In the genomic region with DNA sequence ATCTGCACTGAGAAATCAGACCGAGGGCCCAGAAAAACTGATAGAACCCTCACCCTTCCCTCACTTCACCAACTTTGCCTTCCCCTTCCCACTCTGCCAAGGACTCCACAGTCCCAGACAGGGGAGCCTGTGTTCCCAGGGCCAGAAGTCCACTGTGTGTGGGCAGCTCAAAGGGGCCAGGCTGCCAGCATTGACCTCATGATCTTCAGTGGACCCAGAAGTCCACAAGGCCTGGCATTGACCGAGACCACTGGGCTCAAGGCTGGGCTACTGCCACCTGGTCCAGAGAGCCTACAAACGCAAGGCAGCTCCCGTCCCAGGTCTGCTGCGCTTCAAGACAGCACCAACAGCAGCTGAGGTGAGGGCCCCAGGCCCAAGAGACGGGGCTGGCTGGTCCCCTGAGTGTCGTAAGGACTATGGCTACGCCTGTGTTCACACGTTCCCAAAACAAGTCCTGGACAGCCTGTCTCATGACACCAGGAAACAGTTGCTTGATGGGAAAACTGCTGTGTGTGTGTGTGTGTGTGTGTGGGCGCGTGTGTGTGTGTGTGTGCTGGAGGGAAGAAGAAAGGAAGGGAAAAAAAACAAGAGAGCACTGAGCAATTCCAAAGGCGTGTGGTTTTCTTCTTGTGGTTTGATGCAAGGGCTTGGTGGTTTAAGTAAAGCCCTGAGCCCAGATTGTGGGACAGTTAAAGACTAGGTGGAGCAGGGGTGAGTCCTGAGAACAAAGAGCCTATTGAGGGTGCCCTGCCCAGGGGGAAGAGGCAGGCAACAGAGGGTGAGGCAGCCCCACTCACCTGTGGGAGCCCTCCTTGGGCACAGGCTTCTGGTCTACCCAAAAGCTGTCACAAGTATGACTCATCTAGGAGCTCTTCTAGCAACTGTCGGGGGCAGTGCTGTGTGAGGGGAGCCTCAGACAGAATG, we compare ENCODE assay signal across 9 cellular contexts. TPM values are rescaled to one million over a fixed set of nuclear protein-coding genes. Genes with fewer than 3 reads are reported as not detected.
A peak's percentile ranks its signal among the peaks of the same experiment; 100 is the strongest.
DNase-seq lines count a peak whose midpoint lies in the region; ATAC-seq, FAIRE-seq and TF ChIP-seq lines count a peak whose summit lies in the region.
"Had no signal": no experiment of that assay in that cellular context is flagged by ENCODE, and none has a peak within 500 bp of the region (broad histone marks: within the 10 kb centered on the region; RNA-seq: fewer than 3 reads in every experiment).

No MANE protein-coding gene starts in this region.

- H3K36me3 ChIP-seq in CD8-positive, alpha-beta T cell (ENCODE audit: insufficient read depth, low read length): no peaks in the 10 kb centered on the region
- no peaks in the 10 kb centered on the region for H3K36me3 ChIP-seq in RWPE2 (ENCODE audit: low read depth)
- H3K36me3 ChIP-seq in astrocyte (ENCODE audit: insufficient read depth, low read length): no peaks in the 10 kb centered on the region
- no peaks in the 10 kb centered on the region for H3K36me3 ChIP-seq in naive thymus-derived CD4-positive, alpha-beta T cell (ENCODE audit: control insufficient read depth in 2 of 3, insufficient read depth in 3 of 3, low read length in 3 of 3)

- H3K27me3 Mint-ChIP-seq in CD8-positive, alpha-beta T cell (ENCODE audit: low read depth): peaks cover 37% of the 10 kb centered on the region
- H3K27me3 Mint-ChIP-seq in astrocyte (ENCODE audit: low read depth, unreplicated experiment): peaks cover 51% of the 10 kb centered on the region
- peaks cover 44 to 64% (median 59%) of the 10 kb centered on the region in 5 donors for H3K27me3 Mint-ChIP-seq in naive thymus-derived CD4-positive, alpha-beta T cell

- H4K20me1 ChIP-seq in astrocyte (ENCODE audit: insufficient read depth, low read length): peaks cover 4% of the 10 kb centered on the region

- no peak overlapping the region for H3K4me3 ChIP-seq in CD8-positive, alpha-beta T cell (ENCODE audit: low read depth, low read length)
- H3K4me3 ChIP-seq in RWPE2 (ENCODE audit: severe bottlenecking) (no peak overlapping the region), astrocyte (ENCODE audit: insufficient read depth, low read depth, low read length) (no peak overlapping the region)
- H3K4me3 ChIP-seq in naive thymus-derived CD4-positive, alpha-beta T cell (ENCODE audit: low read length): no peak overlapping the region

- no peaks in the 10 kb centered on the region for H3K79me2 ChIP-seq in astrocyte (ENCODE audit: insufficient read depth, low read length)

- no peak overlapping the region for H3K27ac ChIP-seq in CD8-positive, alpha-beta T cell (ENCODE audit: low read depth, low read length)
- no peak overlapping the region for H3K27ac ChIP-seq in RWPE2 (ENCODE audit: poor library complexity, severe bottlenecking)
- no peak overlapping the region for H3K27ac ChIP-seq in astrocyte (ENCODE audit: low read depth, low read length)
- H3K27ac ChIP-seq in naive thymus-derived CD4-positive, alpha-beta T cell (ENCODE audit: low read depth, low read length): no peak overlapping the region

- ATAC-seq in CD8-positive, alpha-beta T cell: peak; percentile 94
- ATAC-seq in RWPE2 (ENCODE audit: low read depth) (peak; percentile 47), HG02623 (IDR thresholded peaks at IDR 0.05; ENCODE audit: unreplicated experiment) (no peak), GM19452 (IDR thresholded peaks at IDR 0.05; ENCODE audit: unreplicated experiment) (no peak), GM21723 (IDR thresholded peaks at IDR 0.05; ENCODE audit: unreplicated experiment) (no peak)
- ATAC-seq in naive thymus-derived CD4-positive, alpha-beta T cell: peak; percentile 82

- CTCF ChIA-PET in CD8-positive, alpha-beta T cell (lab: Charles Lee): interaction anchor here (1.6 to 9.2 kb wide), 3 partner anchors 8 to 17 kb away, joined by 4 to 73 read pairs (median 11); no protein-coding TSS in a partner anchor
- CTCF ChIA-PET in naive thymus-derived CD4-positive, alpha-beta T cell (lab: Charles Lee): interaction anchor here (5.1 kb wide), 1 partner anchor 10 kb away, joined by 34 read pairs; no protein-coding TSS in a partner anchor

- H2AFZ ChIP-seq in astrocyte (ENCODE audit: low read depth, low read length): no peak overlapping the region

- no peaks in the 10 kb centered on the region for H3K27me3 ChIP-seq in CD8-positive, alpha-beta T cell (ENCODE audit: insufficient read depth, low read length)
- H3K27me3 ChIP-seq in RWPE2 (ENCODE audit: insufficient read depth, poor library complexity, severe bottlenecking) (no peaks in the 10 kb centered on the region), astrocyte (ENCODE audit: insufficient read depth, low read length) (peaks cover 31% of the 10 kb centered on the region)
- peaks cover 0 to 7% of the 10 kb centered on the region in 2 donors for H3K27me3 ChIP-seq in naive thymus-derived CD4-positive, alpha-beta T cell (ENCODE audit: control insufficient read depth in 2 of 2, insufficient read depth in 2 of 2, low read length in 2 of 2)

- POLR2A ChIA-PET in CD8-positive, alpha-beta T cell (lab: Charles Lee): no interaction called here
- POLR2A ChIA-PET in naive thymus-derived CD4-positive, alpha-beta T cell (lab: Charles Lee): interaction anchor here (1.0 kb wide), 1 partner anchor 12 kb away, joined by 3 read pairs; no protein-coding TSS in a partner anchor

- H3K4me1 Mint-ChIP-seq in CD8-positive, alpha-beta T cell (ENCODE audit: low read depth): peaks cover 28% of the 10 kb centered on the region
- peaks cover 31% of the 10 kb centered on the region for H3K4me1 Mint-ChIP-seq in astrocyte (ENCODE audit: low read depth, unreplicated experiment)
- H3K4me1 Mint-ChIP-seq in naive thymus-derived CD4-positive, alpha-beta T cell: peaks cover 13 to 47% (median 39%) of the 10 kb centered on the region in 7 donors

- H3K4me2 ChIP-seq in astrocyte (ENCODE audit: low read length): peak overlapping the region; percentile 52

- no peak overlapping the region for H3K4me3 Mint-ChIP-seq in CD8-positive, alpha-beta T cell
- H3K4me3 Mint-ChIP-seq in astrocyte (ENCODE audit: unreplicated experiment): no peak overlapping the region
- H3K4me3 Mint-ChIP-seq in naive thymus-derived CD4-positive, alpha-beta T cell: peak overlapping the region; percentile 19 to 84 (median 70)

- FAIRE-seq in astrocyte (lab: Jason Lieb, UNC): peak; percentile 88
- FAIRE-seq: GM18507 had no signal

- no peak overlapping the region for H3K9ac ChIP-seq in astrocyte (ENCODE audit: low read length)

- intact Hi-C loops in CD8-positive, alpha-beta T cell (cut with DNase I, micrococcal nuclease): no loop called here
- intact Hi-C loops in naive thymus-derived CD4-positive, alpha-beta T cell (cut with micrococcal nuclease): loop anchor here in 1 of 2 donors (1.0 to 5.0 kb wide), 2 partner anchors 10 to 1916 kb away; no protein-coding TSS in a partner anchor

- H3K4me1 ChIP-seq in CD8-positive, alpha-beta T cell (ENCODE audit: insufficient read depth, low read length): peaks cover 29% of the 10 kb centered on the region
- H3K4me1 ChIP-seq in RWPE2 (ENCODE audit: insufficient read depth, poor library complexity, severe bottlenecking): peaks cover 19% of the 10 kb centered on the region
- peaks cover 22% of the 10 kb centered on the region for H3K4me1 ChIP-seq in astrocyte (ENCODE audit: insufficient read depth, low read length)
- H3K4me1 ChIP-seq in naive thymus-derived CD4-positive, alpha-beta T cell (ENCODE audit: control insufficient read depth in 2 of 2, insufficient read depth in 2 of 2, low read length in 2 of 2): peaks cover 3 to 36% of the 10 kb centered on the region in 2 donors

- no peak for TF ChIP-seq CTCF in CD8-positive, alpha-beta T cell (IDR thresholded peaks at IDR 0.05)
- no peak for TF ChIP-seq CTCF in RWPE2 (IDR thresholded peaks at IDR 0.05; ENCODE audit: poor library complexity, severe bottlenecking)
- TF ChIP-seq CTCF in astrocyte (IDR thresholded peaks at IDR 0.05; ENCODE audit: insufficient read depth, low read depth, low read length): no peak

- no peak overlapping the region for H3K27ac Mint-ChIP-seq in CD8-positive, alpha-beta T cell
- H3K27ac Mint-ChIP-seq in astrocyte (ENCODE audit: unreplicated experiment): peak overlapping the region; percentile 47
- H3K27ac Mint-ChIP-seq in naive thymus-derived CD4-positive, alpha-beta T cell: peak overlapping the region in 8 of 9 donors; percentile 14 to 88 (median 54)

- no peaks in the 10 kb centered on the region for H3K9me3 ChIP-seq in CD8-positive, alpha-beta T cell (ENCODE audit: low read length)
- H3K9me3 ChIP-seq in RWPE2 (ENCODE audit: severe bottlenecking): no peaks in the 10 kb centered on the region
- H3K9me3 ChIP-seq in astrocyte (ENCODE audit: insufficient read depth, low read depth, low read length): no peaks in the 10 kb centered on the region
- no peaks in the 10 kb centered on the region for H3K9me3 ChIP-seq in naive thymus-derived CD4-positive, alpha-beta T cell (ENCODE audit: control insufficient read depth in 2 of 3, low read length in 3 of 3)

- peak in 6 of 7 experiments; percentile 30 to 69 (median 56) for DNase-seq in CD8-positive, alpha-beta T cell
- no peak for DNase-seq in RWPE2 (ENCODE audit: low spot score)
- peak; percentile 100 for DNase-seq in astrocyte (ENCODE audit: low read depth)
- peak in 8 of 9 donors; percentile 18 to 65 (median 60) for DNase-seq in naive thymus-derived CD4-positive, alpha-beta T cell
- DNase-seq in GM19238 (ENCODE audit: insufficient read length, low spot score): no peak

- no peaks in the 10 kb centered on the region for H3K36me3 Mint-ChIP-seq in CD8-positive, alpha-beta T cell
- H3K36me3 Mint-ChIP-seq in astrocyte (ENCODE audit: low read depth, unreplicated experiment): peaks cover 2% of the 10 kb centered on the region
- no peaks in the 10 kb centered on the region for H3K36me3 Mint-ChIP-seq in naive thymus-derived CD4-positive, alpha-beta T cell

- no peaks in the 10 kb centered on the region for H3K9me3 Mint-ChIP-seq in CD8-positive, alpha-beta T cell
- H3K9me3 Mint-ChIP-seq in astrocyte (ENCODE audit: unreplicated experiment): no peaks in the 10 kb centered on the region
- H3K9me3 Mint-ChIP-seq in naive thymus-derived CD4-positive, alpha-beta T cell: peaks cover 0 to 9% (median 0%) of the 10 kb centered on the region in 11 donors

RNA-seq across cellular contexts. Expression of gene ZBTB7C, which starts 46.6 kb away (rescaled TPM):
- total RNA-seq in CD8-positive, alpha-beta T cell: not detected
- total RNA-seq in astrocyte: 1.0 and 1.4 TPM in 2 replicates
- total RNA-seq in naive thymus-derived CD4-positive, alpha-beta T cell: under 1 TPM in 1 of 5 experiments, not detected in 4; 0.51 TPM
- polyA plus RNA-seq in naive thymus-derived CD4-positive, alpha-beta T cell: not detected

Comparison
In these comparisons a context has a peak if more than half of its experiments do, and no peak if none do; other contexts are left out.
1. ATAC-seq: peak in CD8-positive, alpha-beta T cell (single experiment), RWPE2 (single experiment) and naive thymus-derived CD4-positive, alpha-beta T cell (single experiment); none in HG02623 (single experiment), GM19452 (single experiment) and GM21723 (single experiment).
2. DNase-seq: peak in CD8-positive, alpha-beta T cell (6 of 7), astrocyte (single experiment) and naive thymus-derived CD4-positive, alpha-beta T cell (8 of 9); none in RWPE2 (single experiment) and GM19238 (single experiment).
3. H3K4me3 Mint-ChIP-seq: peak in naive thymus-derived CD4-positive, alpha-beta T cell (10 of 10); none in CD8-positive, alpha-beta T cell (single experiment) and astrocyte (single experiment).